ENCODE assay signal across 1 cellular context in genomic region chr2:160932960-160933359, GRCh38.
A peak's percentile ranks its signal among the peaks of the same experiment; 100 is the strongest.
TF ChIP-seq lines count a peak whose summit lies in the region.

No MANE protein-coding gene starts in this region.

TF ChIP-seq in HepG2, 621 proteins besides CTCF, POLR2A, EP300 and RAD21 (continued from another document):
- TF ChIP-seq, protein P1, sequence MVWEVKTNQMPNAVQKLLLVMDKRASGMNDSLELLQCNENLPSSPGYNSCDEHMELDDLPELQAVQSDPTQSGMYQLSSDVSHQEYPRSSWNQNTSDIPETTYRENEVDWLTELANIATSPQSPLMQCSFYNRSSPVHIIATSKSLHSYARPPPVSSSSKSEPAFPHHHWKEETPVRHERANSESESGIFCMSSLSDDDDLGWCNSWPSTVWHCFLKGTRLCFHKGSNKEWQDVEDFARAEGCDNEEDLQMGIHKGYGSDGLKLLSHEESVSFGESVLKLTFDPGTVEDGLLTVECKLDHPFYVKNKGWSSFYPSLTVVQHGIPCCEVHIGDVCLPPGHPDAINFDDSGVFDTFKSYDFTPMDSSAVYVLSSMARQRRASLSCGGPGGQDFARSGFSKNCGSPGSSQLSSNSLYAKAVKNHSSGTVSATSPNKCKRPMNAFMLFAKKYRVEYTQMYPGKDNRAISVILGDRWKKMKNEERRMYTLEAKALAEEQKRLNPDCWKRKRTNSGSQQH (CRISPR knock-in tag; IDR thresholded peaks at IDR 0.05; ENCODE audit: low read depth): no peak
- no peak for TF ChIP-seq HNRNPH1 (optimal IDR thresholded peaks at IDR 0.05; ENCODE audit: low read depth, low read length)
- peak; percentile 52 for TF ChIP-seq HNF4A (CRISPR knock-in tag; IDR thresholded peaks at IDR 0.05)
- 0 out of 2 replicates have a peak, but pooled peaks have one; percentile 25 for TF ChIP-seq NFYB (CRISPR knock-in tag; IDR thresholded peaks at IDR 0.05)
- TF ChIP-seq RFXAP (CRISPR knock-in tag; IDR thresholded peaks at IDR 0.05; ENCODE audit: borderline replicate concordance): no peak
- TF ChIP-seq POLR2AphosphoS5 (IDR thresholded peaks at IDR 0.05; ENCODE audit: low read depth, low read length): no peak
- peak; percentile 62 for TF ChIP-seq RARA (CRISPR knock-in tag; IDR thresholded peaks at IDR 0.05)
- peak; percentile 37; the same call in 1 of the 2 replicates for TF ChIP-seq FOXO1 (CRISPR knock-in tag; IDR thresholded peaks at IDR 0.05)
- peak; percentile 40; the same call in 1 of the 2 replicates for TF ChIP-seq ZNF614 (CRISPR knock-in tag; IDR thresholded peaks at IDR 0.05; ENCODE audit: borderline replicate concordance)
- TF ChIP-seq HNF4G (IDR thresholded peaks at IDR 0.05; ENCODE audit: borderline replicate concordance, low read depth, low read length): no peak
- no peak for TF ChIP-seq HNF4G (CRISPR knock-in tag; IDR thresholded peaks at IDR 0.05; ENCODE audit: borderline replicate concordance, low read depth)
- TF ChIP-seq SNRNP70 (IDR thresholded peaks at IDR 0.05; ENCODE audit: low read depth, low read length): no peak
- TF ChIP-seq FOXK1 (CRISPR knock-in tag; IDR thresholded peaks at IDR 0.05; ENCODE audit: borderline replicate concordance, low read depth): peak; percentile 53; the same call in 1 of the 2 replicates
- peak; percentile 78 for TF ChIP-seq SOX5 (CRISPR knock-in tag; IDR thresholded peaks at IDR 0.05; ENCODE audit: borderline replicate concordance)
- no peak for TF ChIP-seq ZNF350 (CRISPR knock-in tag; IDR thresholded peaks at IDR 0.05; ENCODE audit: borderline replicate concordance, low read depth)
- TF ChIP-seq GATAD2A (CRISPR knock-in tag; IDR thresholded peaks at IDR 0.05): peak; percentile 57
- no peak for TF ChIP-seq ZNF609 (CRISPR knock-in tag; IDR thresholded peaks at IDR 0.05; ENCODE audit: borderline replicate concordance)
- no peak for TF ChIP-seq FOXM1 (CRISPR knock-in tag; IDR thresholded peaks at IDR 0.05)
- TF ChIP-seq, protein P2, sequence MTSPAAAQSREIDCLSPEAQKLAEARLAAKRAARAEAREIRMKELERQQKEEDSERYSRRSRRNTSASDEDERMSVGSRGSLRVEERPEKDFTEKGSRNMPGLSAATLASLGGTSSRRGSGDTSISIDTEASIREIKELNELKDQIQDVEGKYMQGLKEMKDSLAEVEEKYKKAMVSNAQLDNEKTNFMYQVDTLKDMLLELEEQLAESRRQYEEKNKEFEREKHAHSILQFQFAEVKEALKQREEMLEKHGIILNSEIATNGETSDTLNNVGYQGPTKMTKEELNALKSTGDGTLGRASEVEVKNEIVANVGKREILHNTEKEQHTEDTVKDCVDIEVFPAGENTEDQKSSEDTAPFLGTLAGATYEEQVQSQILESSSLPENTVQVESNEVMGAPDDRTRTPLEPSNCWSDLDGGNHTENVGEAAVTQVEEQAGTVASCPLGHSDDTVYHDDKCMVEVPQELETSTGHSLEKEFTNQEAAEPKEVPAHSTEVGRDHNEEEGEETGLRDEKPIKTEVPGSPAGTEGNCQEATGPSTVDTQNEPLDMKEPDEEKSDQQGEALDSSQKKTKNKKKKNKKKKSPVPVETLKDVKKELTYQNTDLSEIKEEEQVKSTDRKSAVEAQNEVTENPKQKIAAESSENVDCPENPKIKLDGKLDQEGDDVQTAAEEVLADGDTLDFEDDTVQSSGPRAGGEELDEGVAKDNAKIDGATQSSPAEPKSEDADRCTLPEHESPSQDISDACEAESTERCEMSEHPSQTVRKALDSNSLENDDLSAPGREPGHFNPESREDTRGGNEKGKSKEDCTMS (CRISPR knock-in tag; conservative IDR thresholded peaks at IDR 0.05): no peak
- peak; percentile 38; the same call in 1 of the 2 replicates for TF ChIP-seq CEBPG (CRISPR knock-in tag; IDR thresholded peaks at IDR 0.05)
- TF ChIP-seq TCF7 (IDR thresholded peaks at IDR 0.05; ENCODE audit: low read depth): 0 out of 2 replicates have a peak, but pooled peaks have one; percentile 27
- TF ChIP-seq, protein P3, sequence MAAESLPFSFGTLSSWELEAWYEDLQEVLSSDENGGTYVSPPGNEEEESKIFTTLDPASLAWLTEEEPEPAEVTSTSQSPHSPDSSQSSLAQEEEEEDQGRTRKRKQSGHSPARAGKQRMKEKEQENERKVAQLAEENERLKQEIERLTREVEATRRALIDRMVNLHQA (CRISPR knock-in tag; IDR thresholded peaks at IDR 0.05): no peak
- no peak for TF ChIP-seq CCDC6 (CRISPR knock-in tag; IDR thresholded peaks at IDR 0.05)
- TF ChIP-seq, protein P4, sequence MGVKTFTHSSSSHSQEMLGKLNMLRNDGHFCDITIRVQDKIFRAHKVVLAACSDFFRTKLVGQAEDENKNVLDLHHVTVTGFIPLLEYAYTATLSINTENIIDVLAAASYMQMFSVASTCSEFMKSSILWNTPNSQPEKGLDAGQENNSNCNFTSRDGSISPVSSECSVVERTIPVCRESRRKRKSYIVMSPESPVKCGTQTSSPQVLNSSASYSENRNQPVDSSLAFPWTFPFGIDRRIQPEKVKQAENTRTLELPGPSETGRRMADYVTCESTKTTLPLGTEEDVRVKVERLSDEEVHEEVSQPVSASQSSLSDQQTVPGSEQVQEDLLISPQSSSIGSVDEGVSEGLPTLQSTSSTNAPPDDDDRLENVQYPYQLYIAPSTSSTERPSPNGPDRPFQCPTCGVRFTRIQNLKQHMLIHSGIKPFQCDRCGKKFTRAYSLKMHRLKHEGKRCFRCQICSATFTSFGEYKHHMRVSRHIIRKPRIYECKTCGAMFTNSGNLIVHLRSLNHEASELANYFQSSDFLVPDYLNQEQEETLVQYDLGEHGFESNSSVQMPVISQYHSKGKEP (CRISPR knock-in tag; IDR thresholded peaks at IDR 0.05): no peak
- no peak for TF ChIP-seq JUND (CRISPR knock-in tag; IDR thresholded peaks at IDR 0.05)
- peak; percentile 44 for TF ChIP-seq NCOA2 (CRISPR knock-in tag; IDR thresholded peaks at IDR 0.05)
- TF ChIP-seq ELF1 (CRISPR knock-in tag; IDR thresholded peaks at IDR 0.05): 0 out of 2 replicates have a peak, but pooled peaks have one; percentile 24
- TF ChIP-seq PAF1 (CRISPR knock-in tag; IDR thresholded peaks at IDR 0.05): no peak
- TF ChIP-seq, protein P5, sequence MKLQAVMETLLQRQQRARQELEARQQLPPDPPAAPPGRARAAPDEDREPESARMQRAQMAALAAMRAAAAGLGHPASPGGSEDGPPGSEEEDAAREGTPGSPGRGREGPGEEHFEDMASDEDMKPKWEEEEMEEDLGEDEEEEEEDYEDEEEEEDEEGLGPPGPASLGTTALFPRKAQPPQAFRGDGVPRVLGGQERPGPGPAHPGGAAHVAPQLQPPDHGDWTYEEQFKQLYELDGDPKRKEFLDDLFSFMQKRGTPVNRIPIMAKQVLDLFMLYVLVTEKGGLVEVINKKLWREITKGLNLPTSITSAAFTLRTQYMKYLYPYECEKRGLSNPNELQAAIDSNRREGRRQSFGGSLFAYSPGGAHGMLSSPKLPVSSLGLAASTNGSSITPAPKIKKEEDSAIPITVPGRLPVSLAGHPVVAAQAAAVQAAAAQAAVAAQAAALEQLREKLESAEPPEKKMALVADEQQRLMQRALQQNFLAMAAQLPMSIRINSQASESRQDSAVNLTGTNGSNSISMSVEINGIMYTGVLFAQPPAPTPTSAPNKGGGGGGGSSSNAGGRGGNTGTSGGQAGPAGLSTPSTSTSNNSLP (IDR thresholded peaks at IDR 0.05; ENCODE audit: low read depth, low read length): peak; percentile 15; the same call in 1 of the 2 replicates
- TF ChIP-seq ZMYM2 (CRISPR knock-in tag; IDR thresholded peaks at IDR 0.05): no peak
- no peak for TF ChIP-seq ZBTB26 (CRISPR knock-in tag; IDR thresholded peaks at IDR 0.05; ENCODE audit: borderline replicate concordance)
- no peak for TF ChIP-seq DPF2 (CRISPR knock-in tag; IDR thresholded peaks at IDR 0.05; ENCODE audit: borderline replicate concordance, low read depth)
